Comparison of ENCODE assay signal across 13 cellular contexts in the genomic region with DNA sequence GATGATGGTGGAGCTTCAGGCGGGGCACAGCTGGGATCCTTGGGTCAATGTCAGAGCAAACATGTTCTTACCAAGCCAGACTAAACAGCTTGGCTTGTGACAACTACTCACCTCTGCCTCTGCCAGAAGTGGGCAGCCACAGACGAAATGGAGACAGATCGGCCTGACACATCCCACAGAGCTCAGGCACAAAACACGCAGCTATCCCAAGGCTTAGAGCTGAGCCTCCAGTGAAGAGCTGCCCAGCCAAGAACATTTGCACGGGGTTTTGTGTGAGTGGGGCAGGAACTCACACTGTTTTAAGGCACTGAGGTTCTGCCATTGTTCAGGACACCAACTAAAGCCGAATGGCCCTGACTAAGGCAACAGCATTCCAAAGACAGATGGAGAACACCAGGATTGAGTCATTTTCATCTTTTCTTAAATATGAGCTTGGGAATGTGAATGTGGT. TPM values are rescaled to one million over a fixed set of nuclear protein-coding genes. Genes with fewer than 3 reads are reported as not detected.
A peak's percentile ranks its signal among the peaks of the same experiment; 100 is the strongest.
DNase-seq lines count a peak whose midpoint lies in the region; ATAC-seq and TF ChIP-seq lines count a peak whose summit lies in the region.
"Had no signal": no experiment of that assay in that cellular context is flagged by ENCODE, and none has a peak within 500 bp of the region (broad histone marks: within the 10 kb centered on the region; RNA-seq: fewer than 3 reads in every experiment).

No MANE protein-coding gene starts in this region.

- H3K4me3 ChIP-seq in right cardiac atrium (ENCODE audit: low read length): no peak overlapping the region
- H3K4me3 ChIP-seq in smooth muscle cell: no peak overlapping the region
- H3K4me3 ChIP-seq: cardiac muscle cell had no signal

- H3K36me3 ChIP-seq in smooth muscle cell (ENCODE audit: low read depth): peaks cover 7% of the 10 kb centered on the region
- H3K36me3 ChIP-seq: cardiac muscle cell had no signal

- intact Hi-C loops in right cardiac atrium (cut with DNase I): no loop called here

- ATAC-seq in right cardiac atrium (peak; percentile 26 to 38), GM19463 (IDR thresholded peaks at IDR 0.05; ENCODE audit: unreplicated experiment) (no peak), HG03439 (IDR thresholded peaks at IDR 0.05; ENCODE audit: unreplicated experiment) (no peak)

- H3K4me1 ChIP-seq in right cardiac atrium (ENCODE audit: control insufficient read depth, insufficient read depth, low read length): peaks cover 16% of the 10 kb centered on the region
- H3K4me1 ChIP-seq in smooth muscle cell (ENCODE audit: low read depth): peaks cover 47% of the 10 kb centered on the region

- H3K4me2 ChIP-seq in smooth muscle cell: peak overlapping the region; percentile 50

- no peak for TF ChIP-seq CTCF in smooth muscle cell (IDR thresholded peaks at IDR 0.05; ENCODE audit: borderline replicate concordance, insufficient read depth, poor library complexity, severe bottlenecking)

- DNase-seq in HCEC 1CT (peak; percentile 73), right cardiac atrium (peak; percentile 38 to 58 (median 52)), smooth muscle cell (lab: John Stamatoyannopoulos, UW; ENCODE audit: unreplicated experiment) (no peak), occipital lobe (lab: John Stamatoyannopoulos, UW) (no peak)
- DNase-seq in activated CD4-positive, alpha-beta T cell treated with anti-CD3 and anti-CD28 coated beads for 48 hours: no peak
- DNase-seq: activated CD4-positive, alpha-beta T cell treated with anti-CD3 and anti-CD28 coated beads for 4 hours; immature natural killer cell; NCI-H2227 treated with DMSO at 0.1 percent for 48 hours; stimulated activated CD4-positive, alpha-beta T cell treated with anti-CD3 and anti-CD28 coated beads, Interleukin-2, amount 100 ng/mL, for 24 hours had no signal

- H3K27me3 ChIP-seq in right cardiac atrium (ENCODE audit: control insufficient read depth, insufficient read depth) (no peaks in the 10 kb centered on the region), smooth muscle cell (ENCODE audit: low read depth) (no peaks in the 10 kb centered on the region)
- H3K27me3 ChIP-seq: cardiac muscle cell had no signal

- H3K27ac ChIP-seq in angular gyrus (ENCODE audit: low read depth, low read length) (peak overlapping the region; percentile 34), right cardiac atrium (ENCODE audit: low read length) (peak overlapping the region; percentile 54), smooth muscle cell (ENCODE audit: low read depth) (peak overlapping the region; percentile 97)

- no peak overlapping the region for H2AFZ ChIP-seq in smooth muscle cell (ENCODE audit: low read depth)

- peaks cover 50% of the 10 kb centered on the region for H3F3A ChIP-seq in smooth muscle cell (ENCODE audit: low read depth)

- peaks cover 82% of the 10 kb centered on the region for H4K20me1 ChIP-seq in smooth muscle cell (ENCODE audit: low read depth)

- H3K9me3 ChIP-seq in right cardiac atrium (ENCODE audit: control insufficient read depth, low read length) (no peaks in the 10 kb centered on the region), smooth muscle cell (replicated peaks; ENCODE audit: low read depth) (peaks cover 4% of the 10 kb centered on the region)

- peaks cover 81% of the 10 kb centered on the region for H3K79me2 ChIP-seq in smooth muscle cell (ENCODE audit: low read depth)

- WGBS in right cardiac atrium: 39% methylated on average over 6 of the region's 6 CpGs
- 20% methylated on average over 6 of the region's 6 CpGs for WGBS in smooth muscle cell (ENCODE audit: low lambda C conversion rate)

- H3K9ac ChIP-seq in smooth muscle cell (ENCODE audit: low read depth): peak overlapping the region; percentile 74

RNA-seq across cellular contexts. Expression of a gene that starts 12.8 kb away (rescaled TPM):
- total RNA-seq in right cardiac atrium (10 to 100 TPM; 13.7 to 40.7 (median 22.2) TPM), smooth muscle cell (328 and 334 TPM in 2 replicates), occipital lobe (35.6 TPM)
- polyA plus RNA-seq in right cardiac atrium (7.6 TPM), smooth muscle cell (253 and 333 TPM in 2 replicates)

Comparison
In these comparisons a context has a peak if more than half of its experiments do, and no peak if none do; other contexts are left out.
1. DNase-seq: peak in HCEC 1CT (single experiment) and right cardiac atrium (3 of 3); none in smooth muscle cell (single experiment), occipital lobe (single experiment) and activated CD4-positive, alpha-beta T cell treated with anti-CD3 and anti-CD28 coated beads for 48 hours (single experiment).
2. H3K27ac ChIP-seq: peak in every context shown above with its lines; median percentile 97 in smooth muscle cell; 54 in right cardiac atrium; 34 in angular gyrus.
3. ATAC-seq: peak in right cardiac atrium (2 of 2); none in GM19463 (single experiment) and HG03439 (single experiment).